In genomic region chr12:27243006-27243405, GRCh38 we compare ENCODE assay signal across 10 cellular contexts. TPM values are rescaled to one million over a fixed set of nuclear protein-coding genes. Genes with fewer than 3 reads are reported as not detected.
DNase-seq lines count a peak whose midpoint lies in the region; ATAC-seq and TF ChIP-seq lines count a peak whose summit lies in the region.
"Had no signal": no experiment of that assay in that cellular context is flagged by ENCODE, and none has a peak within 500 bp of the region (broad histone marks: within the 10 kb centered on the region; RNA-seq: fewer than 3 reads in every experiment).

No MANE protein-coding gene starts in this region.

- WGBS in mammary epithelial cell (ENCODE audit: low coverage, missing lambda C conversion rate), result 100% methylated on average over 4 of the region's 4 CpGs

- dilution Hi-C loops in mammary epithelial cell (cut with HindIII; ENCODE audit: low sequenced_read_pairs), result no loop called here

- no peak for DNase-seq in mammary epithelial cell
- DNase-seq in MCF 10A (ENCODE audit: unreplicated experiment), result no peak
- no peak for DNase-seq in PC-9
- no peak for DNase-seq in type B pancreatic cell (ENCODE audit: extremely low spot score, unreplicated experiment)
- DNase-seq in anterior cingulate cortex (lab: John Stamatoyannopoulos, UW), result no peak
- DNase-seq in gastrocnemius medialis, result no peak
- DNase-seq in foreskin fibroblast, result no peak
- DNase-seq: body of pancreas, heart right ventricle had no signal

- H3K4me3 Mint-ChIP-seq in MCF 10A (ENCODE audit: unreplicated experiment) (no peak overlapping the region), type B pancreatic cell (peak overlapping the region; percentile 99)

- H3K9me3 Mint-ChIP-seq in MCF 10A (ENCODE audit: unreplicated experiment) (no peaks in the 10 kb centered on the region), type B pancreatic cell (peaks cover 6% of the 10 kb centered on the region)

- TF ChIP-seq CTCF in mammary epithelial cell (conservative IDR thresholded peaks at IDR 0.05 in 1 of 2, IDR thresholded peaks at IDR 0.05 in 1 of 2; ENCODE audit: extremely low read depth in 1 of 2, insufficient read depth in 1 of 2, low read depth in 1 of 2, low read length in 2 of 2) (no peak), MCF 10A (IDR thresholded peaks at IDR 0.05; ENCODE audit: unreplicated experiment) (no peak), PC-9 (conservative IDR thresholded peaks at IDR 0.05) (no peak), type B pancreatic cell (conservative IDR thresholded peaks at IDR 0.05) (no peak), gastrocnemius medialis (IDR thresholded peaks at IDR 0.05 in 4 of 5, conservative IDR thresholded peaks at IDR 0.05 in 1 of 5) (no peak), foreskin fibroblast (IDR thresholded peaks at IDR 0.05; ENCODE audit: low read depth, low read length) (no peak)

- H3K36me3 ChIP-seq in mammary epithelial cell (ENCODE audit: insufficient read depth, low read length), result no peaks in the 10 kb centered on the region
- H3K36me3 ChIP-seq in PC-9 (ENCODE audit: low read depth), result no peaks in the 10 kb centered on the region
- H3K36me3 ChIP-seq in muscle layer of duodenum (ENCODE audit: control insufficient read depth in 1 of 2, insufficient read depth in 2 of 2, low read length in 2 of 2), result peaks cover 0 to 9% of the 10 kb centered on the region in 2 donors
- no peaks in the 10 kb centered on the region for H3K36me3 ChIP-seq in gastrocnemius medialis
- H3K36me3 ChIP-seq: heart right ventricle had no signal

- H3K4me1 Mint-ChIP-seq in MCF 10A (ENCODE audit: insufficient read depth, unreplicated experiment) (peaks cover 13% of the 10 kb centered on the region), type B pancreatic cell (ENCODE audit: unreplicated experiment) (peaks cover 15% of the 10 kb centered on the region)

- peaks cover 25% of the 10 kb centered on the region for H3F3A ChIP-seq in PC-9 (ENCODE audit: insufficient read depth, low read depth)

- no peaks in the 10 kb centered on the region for H3K9me2 ChIP-seq in PC-9 (ENCODE audit: insufficient read depth)

- H3K4me2 ChIP-seq in mammary epithelial cell (ENCODE audit: insufficient read depth, low read depth, low read length) (no peak overlapping the region), PC-9 (peak overlapping the region; percentile 86)

- BruUV-seq in mammary epithelial cell (replicated peaks; lab: Mats Ljungman, UMichigan) (no TSS peak), MCF 10A (replicated peaks; lab: Mats Ljungman, UMichigan) (no TSS peak), PC-9 (replicated peaks; lab: Mats Ljungman, UMichigan) (no TSS peak)

- CTCF ChIA-PET in mammary epithelial cell (lab: Charles Lee; ENCODE audit: low non-redundant PET) (no interaction called here), MCF 10A (lab: Yijun Ruan, JAX) (interaction anchor here (0.6 to 1.3 kb wide), 2 partner anchors 14 to 64 kb away, joined by 4 read pairs; no protein-coding TSS in a partner anchor), PC-9 (lab: Charles Lee) (no interaction called here)

- no peak for ATAC-seq in gastrocnemius medialis

- H2AFZ ChIP-seq in mammary epithelial cell (ENCODE audit: low read depth, low read length), result peak overlapping the region; percentile 87
- no peak overlapping the region; the same call in 1 of the 2 replicates for H2AFZ ChIP-seq in PC-9

- H3K27ac Mint-ChIP-seq in MCF 10A (ENCODE audit: low read depth, unreplicated experiment) (no peak overlapping the region), type B pancreatic cell (peak overlapping the region; percentile 98)

- H3K27me3 Mint-ChIP-seq in MCF 10A (ENCODE audit: insufficient read depth, unreplicated experiment) (no peaks in the 10 kb centered on the region), type B pancreatic cell (peaks cover 9% of the 10 kb centered on the region)

- H3K79me2 ChIP-seq in mammary epithelial cell (ENCODE audit: insufficient read depth, low read length) (peaks cover 34% of the 10 kb centered on the region), PC-9 (ENCODE audit: low read depth) (peaks cover 32% of the 10 kb centered on the region)

- H3K4me1 ChIP-seq in mammary epithelial cell (ENCODE audit: insufficient read depth, low read length) (peaks cover 20% of the 10 kb centered on the region), PC-9 (replicated peaks; ENCODE audit: insufficient read depth) (peaks cover 19% of the 10 kb centered on the region), muscle layer of duodenum (ENCODE audit: control insufficient read depth in 1 of 2, insufficient read depth in 2 of 2, low read length in 2 of 2) (peaks cover 0 to 12% of the 10 kb centered on the region in 2 donors), gastrocnemius medialis (peaks cover 16% of the 10 kb centered on the region in 2 donors)

- no peak overlapping the region for H3K9ac ChIP-seq in mammary epithelial cell (ENCODE audit: insufficient read depth, low read length)

- H3K27ac ChIP-seq in mammary epithelial cell (ENCODE audit: insufficient read depth, low read depth, low read length) (no peak overlapping the region), PC-9 (peak overlapping the region; percentile 75), muscle layer of duodenum (ENCODE audit: low read length) (peak overlapping the region; percentile 97), gastrocnemius medialis (peak overlapping the region in 2 of 4 donors; percentile 81 to 83)

- in situ Hi-C loops in mammary epithelial cell (cut with MboI; ENCODE audit: low sequenced_read_pairs in 2 of 2), result no loop called here
- in situ Hi-C loops in gastrocnemius medialis (cut with MboI; ENCODE audit: low sequenced_read_pairs in 4 of 4), result no loop called here

- no peaks in the 10 kb centered on the region for H3K27me3 ChIP-seq in mammary epithelial cell (ENCODE audit: insufficient read depth, low read length)
- no peaks in the 10 kb centered on the region for H3K27me3 ChIP-seq in PC-9 (ENCODE audit: insufficient read depth, low read depth)
- H3K27me3 ChIP-seq in muscle layer of duodenum (ENCODE audit: low read depth, low read length), result no peaks in the 10 kb centered on the region
- no peaks in the 10 kb centered on the region for H3K27me3 ChIP-seq in gastrocnemius medialis
- H3K27me3 ChIP-seq: body of pancreas, heart right ventricle had no signal

- no peaks in the 10 kb centered on the region for H3K9me3 ChIP-seq in mammary epithelial cell (replicated peaks; ENCODE audit: insufficient read depth, low read length)
- H3K9me3 ChIP-seq in PC-9 (ENCODE audit: insufficient read depth, low read depth), result no peaks in the 10 kb centered on the region
- H3K9me3 ChIP-seq in muscle layer of duodenum (ENCODE audit: control insufficient read depth in 1 of 2, low read length in 2 of 2), result no peaks in the 10 kb centered on the region
- H3K9me3 ChIP-seq in gastrocnemius medialis, result no peaks in the 10 kb centered on the region
- H3K9me3 ChIP-seq: body of pancreas, heart right ventricle had no signal

- H4K20me1 ChIP-seq in mammary epithelial cell (ENCODE audit: insufficient read depth, low read length) (no peaks in the 10 kb centered on the region), PC-9 (ENCODE audit: insufficient read depth) (no peaks in the 10 kb centered on the region)

- intact Hi-C loops in mammary epithelial cell (cut with micrococcal nuclease), result loop anchor here (5.0 kb wide), 1 partner anchor 81 kb away; no protein-coding TSS in a partner anchor
- intact Hi-C loops in MCF 10A (cut with micrococcal nuclease), result loop anchor here (5.0 kb wide), 1 partner anchor 64 kb away; no protein-coding TSS in a partner anchor
- intact Hi-C loops in PC-9 (cut with micrococcal nuclease; ENCODE audit: unreplicated experiment), result loop anchor here (2.0 kb wide), 1 partner anchor 52 kb away; no protein-coding TSS in a partner anchor
- intact Hi-C loops in gastrocnemius medialis (cut with DNase I; ENCODE audit: low total_unique reads), result loop anchor here (10.0 kb wide), 1 partner anchor 292 kb away; no protein-coding TSS in a partner anchor

- peaks cover 6% of the 10 kb centered on the region for H3K36me3 Mint-ChIP-seq in MCF 10A (ENCODE audit: insufficient read depth, unreplicated experiment)
- H3K36me3 Mint-ChIP-seq in type B pancreatic cell, result peaks cover 20% of the 10 kb centered on the region

- POLR2A ChIA-PET in MCF 10A (lab: Yijun Ruan, JAX), result interaction anchor here (0.5 to 4.4 kb wide), 8 partner anchors 11 to 230 kb away, joined by 3 to 45 read pairs (median 4); partner anchors contain the start of gene TM7SF3
- POLR2A ChIA-PET in PC-9 (lab: Charles Lee; ENCODE audit: unreplicated experiment), result interaction anchor here (0.6 kb wide), 1 partner anchor 251 kb away, joined by 4 read pairs; no protein-coding TSS in a partner anchor

- TF ChIP-seq POLR2A in gastrocnemius medialis (IDR thresholded peaks at IDR 0.05), result no peak

- H3K4me3 ChIP-seq in mammary epithelial cell (replicated peaks in 1 of 3; ENCODE audit: insufficient read depth in 1 of 3, low read depth in 2 of 3, low read length in 3 of 3), result no peak overlapping the region
- no peak overlapping the region for H3K4me3 ChIP-seq in PC-9
- no peak overlapping the region for H3K4me3 ChIP-seq in muscle layer of duodenum (ENCODE audit: low read depth in 1 of 2, low read length in 2 of 2)
- H3K4me3 ChIP-seq in gastrocnemius medialis, result no peak overlapping the region
- no peak overlapping the region for H3K4me3 ChIP-seq in foreskin fibroblast (ENCODE audit: low read depth in 1 of 2, low read length in 2 of 2)
- H3K4me3 ChIP-seq: body of pancreas had no signal

RNA-seq across cellular contexts. Expression of gene STK38L, which starts 1.1 kb away (rescaled TPM):
- total RNA-seq in mammary epithelial cell, result 10 to 100 TPM; 30.9 to 33.2 TPM
- 5.3 TPM for polyA plus RNA-seq in mammary epithelial cell
- 9.0 TPM for polyA minus RNA-seq in mammary epithelial cell
- total RNA-seq in MCF 10A (2022), result 18.1 and 19.9 TPM in 2 replicates
- 34.7 and 40.0 TPM in 2 replicates for total RNA-seq in PC-9 (2021)
- total RNA-seq in type B pancreatic cell (ENCODE audit: low replicate concordance), result 43.1 and 75.9 TPM in 2 replicates
- total RNA-seq in gastrocnemius medialis, result 10 to 100 TPM; 12.9 to 20.0 (median 13.5) TPM
